ENCODE assay signal across 8 cellular contexts in genomic region chr19:9791552-9792181, GRCh38. TPM values are rescaled to one million over a fixed set of nuclear protein-coding genes. Genes with fewer than 3 reads are reported as not detected.
A peak's percentile ranks its signal among the peaks of the same experiment; 100 is the strongest.
DNase-seq lines count a peak whose midpoint lies in the region; ATAC-seq and TF ChIP-seq lines count a peak whose summit lies in the region.

No MANE protein-coding gene starts in this region.

- no peaks in the 10 kb centered on the region for H3K9me2 ChIP-seq in MM.1S (replicated peaks; ENCODE audit: insufficient read depth, low read length)

- peak overlapping the region; percentile 66 for H3K4me2 ChIP-seq in MM.1S (ENCODE audit: low read depth, low read length)

- DNase-seq in ACHN (peak; percentile 16), MM.1S (peak; percentile 87), glomerular endothelial cell (ENCODE audit: extremely low read depth, low read depth, low spot score) (peak; percentile 33), non-pigmented ciliary epithelial cell (ENCODE audit: low read depth) (peak; percentile 78), stromal cell of bone marrow (ENCODE audit: low read depth) (peak; percentile 93)
- DNase-seq in activated naive CD4-positive, alpha-beta T cell treated with anti-CD3 and anti-CD28 coated beads, Interleukin-2, amount 50 U/mL, for 72 hours (ENCODE audit: low spot score in 2 of 2), result peak; percentile 86 to 87

- H3K4me1 ChIP-seq in MM.1S (ENCODE audit: low read length), result peaks cover 7% of the 10 kb centered on the region

- H3K79me2 ChIP-seq in MM.1S (ENCODE audit: low read length), result no peaks in the 10 kb centered on the region

- ATAC-seq in GM19372 (IDR thresholded peaks at IDR 0.05; ENCODE audit: low read depth, unreplicated experiment) (peak; percentile 36), SK-N-SH treated with all-trans-retinoic acid at 6 μM for 48 hours (peak; percentile 81)
- peak; percentile 73 to 80 for ATAC-seq in activated naive CD4-positive, alpha-beta T cell treated with anti-CD3 and anti-CD28 coated beads, Interleukin-2, amount 50 U/mL, for 72 hours

- H2AFZ ChIP-seq in MM.1S (ENCODE audit: low read length), result peak overlapping the region; percentile 88

- H3K27me3 ChIP-seq in MM.1S (replicated peaks; ENCODE audit: insufficient read depth, low read length), result peaks cover 7% of the 10 kb centered on the region

- H3K9me3 ChIP-seq in MM.1S (replicated peaks; ENCODE audit: insufficient read depth, low read length), result no peaks in the 10 kb centered on the region

- H3F3A ChIP-seq in MM.1S (ENCODE audit: insufficient read depth, low read length), result peaks cover 12% of the 10 kb centered on the region; the same call in 1 of the 2 replicates

- peak overlapping the region; percentile 21; the same call in 1 of the 2 replicates for H3K9ac ChIP-seq in MM.1S (ENCODE audit: low read length)

- H3K27ac Mint-ChIP-seq in activated naive CD4-positive, alpha-beta T cell treated with anti-CD3 and anti-CD28 coated beads, Interleukin-2, amount 50 U/mL, for 72 hours, result peak overlapping the region; percentile 88 to 89

- peak overlapping the region; percentile 69 for H3K4me3 ChIP-seq in MM.1S (ENCODE audit: low read length)

- H3K36me3 ChIP-seq in MM.1S (replicated peaks; ENCODE audit: insufficient read depth, low read length), result no peaks in the 10 kb centered on the region

- H3K36me3 Mint-ChIP-seq in activated naive CD4-positive, alpha-beta T cell treated with anti-CD3 and anti-CD28 coated beads, Interleukin-2, amount 50 U/mL, for 72 hours, result peaks cover 0 to 9% of the 10 kb centered on the region in 2 donors

- TF ChIP-seq CTCF in MM.1S (IDR thresholded peaks at IDR 0.05; ENCODE audit: low read length), result no peak

- peaks cover 0 to 7% of the 10 kb centered on the region in 2 donors for H3K9me3 Mint-ChIP-seq in activated naive CD4-positive, alpha-beta T cell treated with anti-CD3 and anti-CD28 coated beads, Interleukin-2, amount 50 U/mL, for 72 hours

- H4K20me1 ChIP-seq in MM.1S (ENCODE audit: insufficient read depth, low read length), result no peaks in the 10 kb centered on the region

- no peak overlapping the region for H3K27ac ChIP-seq in MM.1S (ENCODE audit: low read length)

- in situ Hi-C loops in ACHN (cut with HindIII; ENCODE audit: low pct_ligation_motif_present, low pct_unique_long_range_greater_than_20kb, low sequenced_read_pairs), result no loop called here

TF ChIP-seq in SK-N-SH treated with all-trans-retinoic acid at 6 μM for 48 hours, 23 proteins besides CTCF, POLR2A, EP300 and RAD21:
- TF ChIP-seq ZFP30 (CRISPR knock-in tag; IDR thresholded peaks at IDR 0.05) (no peak), ZNF8 (CRISPR knock-in tag; IDR thresholded peaks at IDR 0.05) (no peak), ESRRG (CRISPR knock-in tag; IDR thresholded peaks at IDR 0.05) (no peak), SNAI2 (CRISPR knock-in tag; IDR thresholded peaks at IDR 0.05) (no peak), BACH2 (CRISPR knock-in tag; IDR thresholded peaks at IDR 0.05; ENCODE audit: borderline replicate concordance) (no peak), POU6F1 (CRISPR knock-in tag; IDR thresholded peaks at IDR 0.05; ENCODE audit: borderline replicate concordance, low read depth) (no peak), GLIS3 (CRISPR knock-in tag; IDR thresholded peaks at IDR 0.05) (no peak), ZFP3 (CRISPR knock-in tag; IDR thresholded peaks at IDR 0.05) (no peak), CSDC2 (CRISPR knock-in tag; IDR thresholded peaks at IDR 0.05) (no peak), ZNF565 (CRISPR knock-in tag; conservative IDR thresholded peaks at IDR 0.05; ENCODE audit: low read depth) (no peak), OSR1 (CRISPR knock-in tag; IDR thresholded peaks at IDR 0.05) (no peak), ARNTL (CRISPR knock-in tag; IDR thresholded peaks at IDR 0.05; ENCODE audit: borderline replicate concordance, low read depth) (no peak), TOX (CRISPR knock-in tag; IDR thresholded peaks at IDR 0.05; ENCODE audit: borderline replicate concordance) (no peak)
- TF ChIP-seq, protein P1, sequence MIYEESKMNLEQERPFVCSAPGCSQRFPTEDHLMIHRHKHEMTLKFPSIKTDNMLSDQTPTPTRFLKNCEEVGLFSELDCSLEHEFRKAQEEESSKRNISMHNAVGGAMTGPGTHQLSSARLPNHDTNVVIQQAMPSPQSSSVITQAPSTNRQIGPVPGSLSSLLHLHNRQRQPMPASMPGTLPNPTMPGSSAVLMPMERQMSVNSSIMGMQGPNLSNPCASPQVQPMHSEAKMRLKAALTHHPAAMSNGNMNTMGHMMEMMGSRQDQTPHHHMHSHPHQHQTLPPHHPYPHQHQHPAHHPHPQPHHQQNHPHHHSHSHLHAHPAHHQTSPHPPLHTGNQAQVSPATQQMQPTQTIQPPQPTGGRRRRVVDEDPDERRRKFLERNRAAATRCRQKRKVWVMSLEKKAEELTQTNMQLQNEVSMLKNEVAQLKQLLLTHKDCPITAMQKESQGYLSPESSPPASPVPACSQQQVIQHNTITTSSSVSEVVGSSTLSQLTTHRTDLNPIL (CRISPR knock-in tag; IDR thresholded peaks at IDR 0.05; ENCODE audit: low read depth), result no peak
- TF ChIP-seq, protein P2, sequence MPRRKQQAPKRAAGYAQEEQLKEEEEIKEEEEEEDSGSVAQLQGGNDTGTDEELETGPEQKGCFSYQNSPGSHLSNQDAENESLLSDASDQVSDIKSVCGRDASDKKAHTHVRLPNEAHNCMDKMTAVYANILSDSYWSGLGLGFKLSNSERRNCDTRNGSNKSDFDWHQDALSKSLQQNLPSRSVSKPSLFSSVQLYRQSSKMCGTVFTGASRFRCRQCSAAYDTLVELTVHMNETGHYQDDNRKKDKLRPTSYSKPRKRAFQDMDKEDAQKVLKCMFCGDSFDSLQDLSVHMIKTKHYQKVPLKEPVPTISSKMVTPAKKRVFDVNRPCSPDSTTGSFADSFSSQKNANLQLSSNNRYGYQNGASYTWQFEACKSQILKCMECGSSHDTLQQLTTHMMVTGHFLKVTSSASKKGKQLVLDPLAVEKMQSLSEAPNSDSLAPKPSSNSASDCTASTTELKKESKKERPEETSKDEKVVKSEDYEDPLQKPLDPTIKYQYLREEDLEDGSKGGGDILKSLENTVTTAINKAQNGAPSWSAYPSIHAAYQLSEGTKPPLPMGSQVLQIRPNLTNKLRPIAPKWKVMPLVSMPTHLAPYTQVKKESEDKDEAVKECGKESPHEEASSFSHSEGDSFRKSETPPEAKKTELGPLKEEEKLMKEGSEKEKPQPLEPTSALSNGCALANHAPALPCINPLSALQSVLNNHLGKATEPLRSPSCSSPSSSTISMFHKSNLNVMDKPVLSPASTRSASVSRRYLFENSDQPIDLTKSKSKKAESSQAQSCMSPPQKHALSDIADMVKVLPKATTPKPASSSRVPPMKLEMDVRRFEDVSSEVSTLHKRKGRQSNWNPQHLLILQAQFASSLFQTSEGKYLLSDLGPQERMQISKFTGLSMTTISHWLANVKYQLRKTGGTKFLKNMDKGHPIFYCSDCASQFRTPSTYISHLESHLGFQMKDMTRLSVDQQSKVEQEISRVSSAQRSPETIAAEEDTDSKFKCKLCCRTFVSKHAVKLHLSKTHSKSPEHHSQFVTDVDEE (CRISPR knock-in tag; IDR thresholded peaks at IDR 0.05), result no peak

RNA-seq across cellular contexts. Expression of gene ZNF846, which starts 23.1 kb away (rescaled TPM):
- 1 to 10 TPM; 5.2 to 5.8 TPM for total RNA-seq in activated naive CD4-positive, alpha-beta T cell treated with anti-CD3 and anti-CD28 coated beads, Interleukin-2, amount 50 U/mL, for 72 hours
- total RNA-seq in glomerular endothelial cell, result 5.1 and 23.7 TPM in 2 replicates

RNA-seq across cellular contexts. Expression of gene FBXL12, which starts 27.2 kb away (rescaled TPM):
- total RNA-seq in activated naive CD4-positive, alpha-beta T cell treated with anti-CD3 and anti-CD28 coated beads, Interleukin-2, amount 50 U/mL, for 72 hours, result 10 to 100 TPM; 30.7 to 36.0 TPM
- total RNA-seq in glomerular endothelial cell, result 22.1 and 27.5 TPM in 2 replicates

RNA-seq across cellular contexts. Expression of gene UBL5, which starts 36.1 kb away (rescaled TPM):
- total RNA-seq in activated naive CD4-positive, alpha-beta T cell treated with anti-CD3 and anti-CD28 coated beads, Interleukin-2, amount 50 U/mL, for 72 hours, result 100 to 1,000 TPM; 268 to 366 TPM
- 578 and 765 TPM in 2 replicates for total RNA-seq in glomerular endothelial cell

RNA-seq across cellular contexts. Expression of gene PIN1, which starts 43.5 kb away (rescaled TPM):
- 100 to 1,000 TPM in 1 of 2 donors, 10 to 100 TPM in 1; 75.7 to 100 TPM for total RNA-seq in activated naive CD4-positive, alpha-beta T cell treated with anti-CD3 and anti-CD28 coated beads, Interleukin-2, amount 50 U/mL, for 72 hours
- 128 and 139 TPM in 2 replicates for total RNA-seq in glomerular endothelial cell

Comparison
In these comparisons a context has a peak if more than half of its experiments do, and no peak if none do; other contexts are left out.
1. DNase-seq: peak in every context shown above with its lines; median percentile 93 in stromal cell of bone marrow; 87 in MM.1S; 86 in activated naive CD4-positive, alpha-beta T cell treated with anti-CD3 and anti-CD28 coated beads, Interleukin-2, amount 50 U/mL, for 72 hours; 78 in non-pigmented ciliary epithelial cell; 33 in glomerular endothelial cell; 16 in ACHN.